In genomic region chr17:57536789-57537523, GRCh38 we compare ENCODE assay signal across 17 cellular contexts.
A peak's percentile ranks its signal among the peaks of the same experiment; 100 is the strongest.
DNase-seq lines count a peak whose midpoint lies in the region; ATAC-seq, FAIRE-seq and TF ChIP-seq lines count a peak whose summit lies in the region.
"Had no signal": no experiment of that assay in that cellular context is flagged by ENCODE, and none has a peak within 500 bp of the region (broad histone marks: within the 10 kb centered on the region; RNA-seq: fewer than 3 reads in every experiment).

No MANE protein-coding gene starts in this region.

- H3K27ac Mint-ChIP-seq in T-helper 1 cell treated with Interleukin-12 subunit alpha and Interleukin-12 subunit beta and Interleukin-4 antibody, amounts not matched to agents 30 μg/mL and 1 μg/mL, for 36 hours = no peak overlapping the region
- H3K27ac Mint-ChIP-seq in nephron progenitor cell = peak overlapping the region; percentile 99

- H3K9me3 Mint-ChIP-seq in T-helper 1 cell treated with Interleukin-12 subunit alpha and Interleukin-12 subunit beta and Interleukin-4 antibody, amounts not matched to agents 30 μg/mL and 1 μg/mL, for 36 hours = no peaks in the 10 kb centered on the region
- peaks cover 4% of the 10 kb centered on the region for H3K9me3 Mint-ChIP-seq in nephron progenitor cell

- no peaks in the 10 kb centered on the region for H3K27me3 Mint-ChIP-seq in T-helper 1 cell treated with Interleukin-12 subunit alpha and Interleukin-12 subunit beta and Interleukin-4 antibody, amounts not matched to agents 30 μg/mL and 1 μg/mL, for 36 hours (ENCODE audit: low read depth)
- no peaks in the 10 kb centered on the region for H3K27me3 Mint-ChIP-seq in nephron progenitor cell (ENCODE audit: low read depth, poor library complexity)

- DNase-seq in T-helper 1 cell (no peak), NCI-H69 (lab: John Stamatoyannopoulos, UW) (peak; percentile 84), bronchial epithelial cell (ENCODE audit: low read depth) (no peak), nephron progenitor cell (no peak), ecto neural progenitor cell (ENCODE audit: low spot score) (no peak), nucleus accumbens (lab: John Stamatoyannopoulos, UW) (no peak)
- DNase-seq: 8988T; aorta; DMS 273 treated with DMSO at 0.1 percent for 48 hours; effector memory CD4-positive, alpha-beta T cell; NCI-H345; PC-9; thyroid gland had no signal

- no peak overlapping the region for H3K4me3 ChIP-seq in bronchial epithelial cell (ENCODE audit: low read depth, low read length)
- H3K4me3 ChIP-seq: gastroesophageal sphincter, PC-9, thyroid gland had no signal

- peak; percentile 64 for FAIRE-seq in bronchial epithelial cell (lab: Jason Lieb, UNC)

- no peak for ATAC-seq in HG03520 (IDR thresholded peaks at IDR 0.05; ENCODE audit: unreplicated experiment)
- ATAC-seq: gastroesophageal sphincter had no signal

- H3K4me1 Mint-ChIP-seq in T-helper 1 cell treated with Interleukin-12 subunit alpha and Interleukin-12 subunit beta and Interleukin-4 antibody, amounts not matched to agents 30 μg/mL and 1 μg/mL, for 36 hours (ENCODE audit: low read depth) = peaks cover 21% of the 10 kb centered on the region
- H3K4me1 Mint-ChIP-seq in nephron progenitor cell = peaks cover 99% of the 10 kb centered on the region

- H3K27me3 ChIP-seq in bronchial epithelial cell (ENCODE audit: control insufficient read depth, insufficient read depth, low read length) = no peaks in the 10 kb centered on the region
- H3K27me3 ChIP-seq: gastroesophageal sphincter, neutrophil, thyroid gland had no signal

- peaks cover 3% of the 10 kb centered on the region for H3K36me3 Mint-ChIP-seq in T-helper 1 cell treated with Interleukin-12 subunit alpha and Interleukin-12 subunit beta and Interleukin-4 antibody, amounts not matched to agents 30 μg/mL and 1 μg/mL, for 36 hours (ENCODE audit: low read depth)
- H3K36me3 Mint-ChIP-seq in nephron progenitor cell (ENCODE audit: low read depth) = peaks cover 45% of the 10 kb centered on the region

- peak overlapping the region; percentile 28 for H3K4me3 Mint-ChIP-seq in T-helper 1 cell treated with Interleukin-12 subunit alpha and Interleukin-12 subunit beta and Interleukin-4 antibody, amounts not matched to agents 30 μg/mL and 1 μg/mL, for 36 hours
- H3K4me3 Mint-ChIP-seq in nephron progenitor cell = no peak overlapping the region

- no peak for TF ChIP-seq CTCF in bronchial epithelial cell (IDR thresholded peaks at IDR 0.05; ENCODE audit: insufficient read depth, low read length, severe bottlenecking)
- no peak for TF ChIP-seq CTCF in nephron progenitor cell (IDR thresholded peaks at IDR 0.05)

- H3K36me3 ChIP-seq in bronchial epithelial cell (ENCODE audit: control insufficient read depth, insufficient read depth, low read length) = peaks cover 2% of the 10 kb centered on the region
- H3K36me3 ChIP-seq: neutrophil, thyroid gland had no signal
